ENCODE assay signal across 9 cellular contexts in genomic region chr4:76960014-76960413, GRCh38. TPM values are rescaled to one million over a fixed set of nuclear protein-coding genes. Genes with fewer than 3 reads are reported as not detected.
DNase-seq lines count a peak whose midpoint lies in the region; ATAC-seq and TF ChIP-seq lines count a peak whose summit lies in the region.
"Had no signal": no experiment of that assay in that cellular context is flagged by ENCODE, and none has a peak within 500 bp of the region (broad histone marks: within the 10 kb centered on the region; RNA-seq: fewer than 3 reads in every experiment).

No MANE protein-coding gene starts in this region.

- H3K18ac ChIP-seq in trophoblast cell (ENCODE audit: low read length): no peak overlapping the region

- no peak overlapping the region for H3K14ac ChIP-seq in trophoblast cell (ENCODE audit: low read length)

- no peak overlapping the region for H3K27ac ChIP-seq in trophoblast cell (ENCODE audit: low read depth, low read length)
- H3K27ac ChIP-seq: ascending aorta had no signal

- no peak overlapping the region for H4K8ac ChIP-seq in trophoblast cell (ENCODE audit: low read depth, low read length)

- no peaks in the 10 kb centered on the region for H3K9me3 ChIP-seq in trophoblast cell (ENCODE audit: insufficient read depth, low read depth, low read length)
- H3K9me3 ChIP-seq: ascending aorta had no signal

- H3K36me3 ChIP-seq in trophoblast cell (ENCODE audit: control insufficient read depth in 1 of 2, insufficient read depth in 2 of 2, low read length in 2 of 2): peaks cover 2 to 5% of the 10 kb centered on the region in 2 experiments
- H3K36me3 ChIP-seq: ascending aorta had no signal

- H2AK5ac ChIP-seq in trophoblast cell (ENCODE audit: low read length): no peak overlapping the region

- H3K4me2 ChIP-seq in trophoblast cell (ENCODE audit: low read length): no peak overlapping the region

- no peak overlapping the region for H2BK12ac ChIP-seq in trophoblast cell (ENCODE audit: low read length)

- H2BK5ac ChIP-seq in trophoblast cell (ENCODE audit: low read depth, low read length, poor library complexity): no peak overlapping the region

- ATAC-seq in GM18868 (IDR thresholded peaks at IDR 0.05; ENCODE audit: unreplicated experiment) (peak; percentile 97), GM21786 (IDR thresholded peaks at IDR 0.05; ENCODE audit: unreplicated experiment) (peak; percentile 93), HG03565 (IDR thresholded peaks at IDR 0.05; ENCODE audit: unreplicated experiment) (peak; percentile 86)

- no peaks in the 10 kb centered on the region for H3K27me3 ChIP-seq in trophoblast cell (ENCODE audit: insufficient read depth, low read length)
- H3K27me3 ChIP-seq: ascending aorta had no signal

- no peak for TF ChIP-seq POLR2A in lower leg skin (IDR thresholded peaks at IDR 0.05)

- H4K91ac ChIP-seq in trophoblast cell (ENCODE audit: low read depth, low read length): no peak overlapping the region

- no peak overlapping the region for H2AFZ ChIP-seq in trophoblast cell (ENCODE audit: insufficient read depth, low read length, poor library complexity)

- no peaks in the 10 kb centered on the region for H3K79me2 ChIP-seq in trophoblast cell (ENCODE audit: control insufficient read depth, insufficient read depth, low read length, poor library complexity)

- H3K4me3 ChIP-seq in trophoblast cell (ENCODE audit: low read depth, low read length) (no peak overlapping the region), lower leg skin (ENCODE audit: low read depth, poor library complexity, severe bottlenecking) (no peak overlapping the region)
- H3K4me3 ChIP-seq: ascending aorta had no signal

- DNase-seq in trophoblast cell: peak; percentile 66 to 97
- DNase-seq in lower leg skin (ENCODE audit: low spot score in 2 of 2): no peak
- DNase-seq in NOMO-1 treated with dmso at 0.1 percent for 144 hours (lab: John Stamatoyannopoulos, UW; ENCODE audit: unreplicated experiment): no peak
- no peak for DNase-seq in NCI-H69 (lab: John Stamatoyannopoulos, UW)
- DNase-seq: NCI-H526 treated with DMSO at 0.1 percent for 48 hours had no signal

- no peak overlapping the region for H3K9ac ChIP-seq in trophoblast cell (ENCODE audit: low read length)

- H3K4ac ChIP-seq in trophoblast cell (ENCODE audit: low read depth, low read length): no peak overlapping the region

- H2BK120ac ChIP-seq in trophoblast cell (ENCODE audit: insufficient read depth, low read length, poor library complexity): no peak overlapping the region

- H3K79me1 ChIP-seq in trophoblast cell (ENCODE audit: low read length): no peaks in the 10 kb centered on the region

- TF ChIP-seq CTCF in lower leg skin (IDR thresholded peaks at IDR 0.05): no peak

- no peak overlapping the region for H3K23ac ChIP-seq in trophoblast cell (ENCODE audit: low read length)

- H3K4me1 ChIP-seq in trophoblast cell (ENCODE audit: control insufficient read depth in 1 of 2, insufficient read depth in 2 of 2, low read length in 2 of 2): no peaks in the 10 kb centered on the region

- no CpG with 5 or more reads among the region's 4 CpGs for WGBS in trophoblast cell (ENCODE audit: extremely low coverage, insufficient coverage, insufficient read length)
- WGBS in lower leg skin, 2 donors: 89 to 90% methylated on average over 4 of the region's 4 CpGs

- intact Hi-C loops in lower leg skin (cut with DNase I; ENCODE audit: low total_unique reads): no loop called here

- no peak overlapping the region for H4K12ac ChIP-seq in trophoblast cell (ENCODE audit: low read depth, low read length)

RNA-seq across cellular contexts. Expression of gene SEPTIN11, which starts 10.5 kb away (rescaled TPM):
- 151 and 154 TPM in 2 replicates for polyA plus RNA-seq in trophoblast cell (2013)
- total RNA-seq in lower leg skin: 100 to 1,000 TPM in 1 of 4 donors, 10 to 100 TPM in 3; 38.2 to 104 (median 44.9) TPM

Comparison
In these comparisons a context has a peak if more than half of its experiments do, and no peak if none do; other contexts are left out.
1. DNase-seq: peak in trophoblast cell (2 of 2); none in lower leg skin (0 of 2), NOMO-1 treated with dmso at 0.1 percent for 144 hours (single experiment) and NCI-H69 (single experiment).
2. Peak in every context shown above with its lines, with median percentiles within 50 percentile points of each other: ATAC-seq.